Comparison of ENCODE assay signal across 8 cellular contexts in the genomic region with DNA sequence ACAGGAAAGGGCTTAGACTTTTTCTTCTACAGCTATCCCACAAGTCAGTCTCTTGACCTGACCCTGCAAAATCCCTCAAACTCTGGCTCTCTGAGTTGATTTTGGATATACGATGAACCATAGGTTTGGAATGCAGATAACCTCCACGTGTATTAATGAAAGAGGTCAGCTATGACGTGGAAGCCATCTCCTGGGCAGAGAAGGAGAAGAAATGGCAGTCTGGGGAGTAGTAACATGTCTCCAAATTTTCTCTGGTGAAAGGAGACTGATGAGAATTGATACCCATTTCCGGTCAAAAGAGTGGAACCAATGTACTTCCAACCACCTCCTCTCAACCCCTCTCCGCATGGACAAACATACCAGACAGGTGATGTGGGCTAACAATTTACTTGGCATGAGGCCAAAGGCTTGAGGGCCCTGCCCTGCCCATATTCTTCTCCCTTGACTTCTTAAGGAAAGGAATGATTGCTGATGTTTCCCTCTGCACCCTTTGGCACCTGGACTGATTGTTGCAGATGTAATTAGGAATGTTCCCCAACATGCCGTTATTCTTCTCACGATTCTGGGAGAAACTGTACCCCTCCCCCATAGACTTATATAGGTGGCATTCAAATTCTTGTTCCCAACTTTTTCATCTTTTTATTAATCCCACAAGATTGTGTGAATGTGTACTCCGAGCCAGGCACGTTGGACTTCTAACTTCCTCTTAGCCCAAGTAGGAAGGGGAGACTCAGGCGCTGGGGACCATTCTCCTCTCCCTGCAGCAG. TPM values are rescaled to one million over a fixed set of nuclear protein-coding genes. Genes with fewer than 3 reads are reported as not detected.
DNase-seq lines count a peak whose midpoint lies in the region; ATAC-seq and TF ChIP-seq lines count a peak whose summit lies in the region.

No MANE protein-coding gene starts in this region.

- H3K27ac ChIP-seq in esophagus squamous epithelium (peak overlapping the region; percentile 87 to 90 (median 89)), psoas muscle (peak overlapping the region; percentile 81)

- peak; percentile 73 for DNase-seq in EL
- DNase-seq in NCI-H748 treated with DMSO at 0.1 percent for 48 hours (lab: John Stamatoyannopoulos, UW): peak; percentile 49
- DNase-seq in esophagus squamous epithelium (lab: John Stamatoyannopoulos, UW): no peak
- DNase-seq in psoas muscle: no peak
- DNase-seq in activated effector memory CD4-positive, alpha-beta T cell treated with anti-CD3 and anti-CD28 coated beads, Interleukin-2, amount 50 U/mL, for 16 hours: no peak
- no peak for DNase-seq in activated naive CD4-positive, alpha-beta T cell treated with anti-CD3 and anti-CD28 coated beads, Interleukin-2, amount 10 ng/mL, durations not matched to agents 7 days and 5 days
- DNase-seq in NCI-H345 treated with DMSO at 0.1 percent for 48 hours (lab: John Stamatoyannopoulos, UW; ENCODE audit: unreplicated experiment): no peak

- H3K4me3 ChIP-seq in esophagus squamous epithelium: peak overlapping the region; percentile 55 to 73 (median 62)
- peak overlapping the region; percentile 75 for H3K4me3 ChIP-seq in psoas muscle

- H3K36me3 Mint-ChIP-seq in activated naive CD4-positive, alpha-beta T cell treated with anti-CD3 and anti-CD28 coated beads, Interleukin-2, amount 10 ng/mL, durations not matched to agents 7 days and 5 days: no peaks in the 10 kb centered on the region

- ATAC-seq in psoas muscle (no peak), GM21526 (IDR thresholded peaks at IDR 0.05; ENCODE audit: low FRiP score, unreplicated experiment) (no peak)

- H3K36me3 ChIP-seq in esophagus squamous epithelium: no peaks in the 10 kb centered on the region
- no peaks in the 10 kb centered on the region for H3K36me3 ChIP-seq in psoas muscle (ENCODE audit: insufficient read depth in 1 of 2, low read depth in 1 of 2)

- intact Hi-C loops in esophagus squamous epithelium (cut with DNase I) (no loop called here), psoas muscle (cut with DNase I) (loop anchor here in 1 of 2 donors (5.0 kb wide), 3 partner anchors 42 to 228 kb away; no protein-coding TSS in a partner anchor)

- H3K4me3 Mint-ChIP-seq in activated naive CD4-positive, alpha-beta T cell treated with anti-CD3 and anti-CD28 coated beads, Interleukin-2, amount 10 ng/mL, durations not matched to agents 7 days and 5 days: no peak overlapping the region

- peaks cover 32% of the 10 kb centered on the region for H3K27me3 Mint-ChIP-seq in activated naive CD4-positive, alpha-beta T cell treated with anti-CD3 and anti-CD28 coated beads, Interleukin-2, amount 10 ng/mL, durations not matched to agents 7 days and 5 days

- no peak overlapping the region for H3K27ac Mint-ChIP-seq in activated naive CD4-positive, alpha-beta T cell treated with anti-CD3 and anti-CD28 coated beads, Interleukin-2, amount 10 ng/mL, durations not matched to agents 7 days and 5 days

- TF ChIP-seq POLR2A in esophagus squamous epithelium (IDR thresholded peaks at IDR 0.05): no peak

- 4 to 32% methylated on average over 5 to 10 of the region's 10 CpGs for WGBS in esophagus squamous epithelium, 2 donors
- 31 to 46% (median 42%) methylated on average over 10 of the region's 10 CpGs for WGBS in psoas muscle, 3 donors

- H3K27me3 ChIP-seq in esophagus squamous epithelium (peaks cover 0 to 3% (median 0%) of the 10 kb centered on the region in 4 donors), psoas muscle (ENCODE audit: insufficient read depth in 3 of 3, low read length in 2 of 3) (peaks cover 0 to 71% (median 0%) of the 10 kb centered on the region in 3 donors)

- H3K4me1 ChIP-seq in esophagus squamous epithelium (peaks cover 0 to 36% (median 3%) of the 10 kb centered on the region in 3 donors), psoas muscle (no peaks in the 10 kb centered on the region)

- H3K4me1 Mint-ChIP-seq in activated naive CD4-positive, alpha-beta T cell treated with anti-CD3 and anti-CD28 coated beads, Interleukin-2, amount 10 ng/mL, durations not matched to agents 7 days and 5 days: no peaks in the 10 kb centered on the region

- CTCF ChIA-PET in activated naive CD4-positive, alpha-beta T cell treated with anti-CD3 and anti-CD28 coated beads, Interleukin-2, amount 10 ng/mL, durations not matched to agents 7 days and 5 days (lab: Charles Lee): no interaction called here

- H3K9me3 ChIP-seq in esophagus squamous epithelium (no peaks in the 10 kb centered on the region), psoas muscle (no peaks in the 10 kb centered on the region)

- H3K9me3 Mint-ChIP-seq in activated naive CD4-positive, alpha-beta T cell treated with anti-CD3 and anti-CD28 coated beads, Interleukin-2, amount 10 ng/mL, durations not matched to agents 7 days and 5 days: no peaks in the 10 kb centered on the region

- TF ChIP-seq CTCF in esophagus squamous epithelium (IDR thresholded peaks at IDR 0.05): no peak
- TF ChIP-seq CTCF in psoas muscle (IDR thresholded peaks at IDR 0.05): no peak

RNA-seq across cellular contexts. Expression of a gene that starts 0.6 kb away (rescaled TPM):
- total RNA-seq in esophagus squamous epithelium: 100 to 1,000 TPM; 142 to 196 (median 149) TPM
- 10 to 100 TPM; 14.4 to 31.3 (median 21.6) TPM for total RNA-seq in psoas muscle
- polyA plus RNA-seq in psoas muscle: 10 to 100 TPM; 12.9 to 25.4 (median 20.0) TPM

Comparison
In these comparisons a context has a peak if more than half of its experiments do, and no peak if none do; other contexts are left out.
1. DNase-seq: peak in EL (single experiment) and NCI-H748 treated with DMSO at 0.1 percent for 48 hours (single experiment); none in esophagus squamous epithelium (single experiment), psoas muscle (0 of 2), activated effector memory CD4-positive, alpha-beta T cell treated with anti-CD3 and anti-CD28 coated beads, Interleukin-2, amount 50 U/mL, for 16 hours (single experiment), activated naive CD4-positive, alpha-beta T cell treated with anti-CD3 and anti-CD28 coated beads, Interleukin-2, amount 10 ng/mL, durations not matched to agents 7 days and 5 days (single experiment) and NCI-H345 treated with DMSO at 0.1 percent for 48 hours (single experiment).
2. RNA of a gene that starts 0.6 kb away (total RNA-seq): 142 to 196 TPM in esophagus squamous epithelium; 14.4 to 31.3 TPM in psoas muscle; every median in the first group is over 4 times any median in the second.